ENCODE assay signal across 8 cellular contexts in genomic region chr7:131778601-131779000, GRCh38.
"Had no signal": no experiment of that assay in that cellular context is flagged by ENCODE, and none has a peak within 500 bp of the region (broad histone marks: within the 10 kb centered on the region; RNA-seq: fewer than 3 reads in every experiment).

No MANE protein-coding gene starts in this region.

- ATAC-seq: HepG2, K562 had no signal

- H3K27ac ChIP-seq: HL-60, KMS-11 had no signal

- FAIRE-seq: HepG2, HTR-8/SVneo, K562 had no signal

- DNase-seq: IMR-90, KBM-7, KG1 had no signal

- H3K4me3 ChIP-seq: K562 had no signal
